Comparison of ENCODE assay signal across 17 cellular contexts in genomic region chr11:114912826-114913225, GRCh38.
DNase-seq lines count a peak whose midpoint lies in the region; ATAC-seq, FAIRE-seq and TF ChIP-seq lines count a peak whose summit lies in the region.
"Had no signal": no experiment of that assay in that cellular context is flagged by ENCODE, and none has a peak within 500 bp of the region (broad histone marks: within the 10 kb centered on the region; RNA-seq: fewer than 3 reads in every experiment).

No MANE protein-coding gene starts in this region.

- FAIRE-seq in GM12878 (lab: Jason Lieb, UNC) = no peak
- FAIRE-seq: K562 had no signal

- SMC1A ChIA-PET in GM12878 (lab: Charles Lee; ENCODE audit: uncharacterized antibody, unreplicated experiment) = no interaction called here

- ATAC-seq in GM18867 (IDR thresholded peaks at IDR 0.05; ENCODE audit: unreplicated experiment) (peak; percentile 60), HG02678 (IDR thresholded peaks at IDR 0.05; ENCODE audit: unreplicated experiment) (peak; percentile 47), HG03175 (IDR thresholded peaks at IDR 0.05; ENCODE audit: unreplicated experiment) (peak; percentile 53), GM12878 (no peak; the same call in 2 of the 3 replicates), HG03460 (IDR thresholded peaks at IDR 0.05; ENCODE audit: unreplicated experiment) (no peak)
- ATAC-seq in stimulated activated naive CD8-positive, alpha-beta T cell treated with anti-CD3 and anti-CD28 coated beads, Interleukin-15, amount 100 ng/mL, for 72 hours = no peak
- ATAC-seq: K562 had no signal

- no peaks in the 10 kb centered on the region for H3K4me1 Mint-ChIP-seq in stimulated activated naive CD8-positive, alpha-beta T cell treated with anti-CD3 and anti-CD28 coated beads, Interleukin-15, amount 100 ng/mL, for 72 hours

- no peak for DNase-seq in GM12878 (ENCODE audit: low read depth, low spot score)
- DNase-seq in stimulated activated naive CD8-positive, alpha-beta T cell treated with anti-CD3 and anti-CD28 coated beads, Interleukin-15, amount 100 ng/mL, for 72 hours = no peak
- no peak for DNase-seq in NCI-H1694 treated with DMSO at 0.1 percent for 48 hours (lab: John Stamatoyannopoulos, UW)
- DNase-seq: C1 segment of cervical spinal cord; DMS79; NCI-H1105; NCI-H1694; NCI-H510A; NCI-H748 treated with DMSO at 0.1 percent for 48 hours; NK-92 treated with Interleukin-12 subunit alpha and Interleukin-12 subunit beta, amount 100 ng/mL, for 24 hours; Right ventricle myocardium superior; SW 1271 had no signal

- H3K27ac ChIP-seq in GM12878 (ENCODE audit: control insufficient read depth, insufficient read depth) = no peak overlapping the region

- H3K36me3 ChIP-seq in GM12878 (ENCODE audit: control insufficient read depth in 2 of 2, insufficient read depth in 2 of 2, low read length in 1 of 2) = no peaks in the 10 kb centered on the region

- POLR2A ChIA-PET in GM12878 (lab: Charles Lee) = no interaction called here

- H3K79me2 ChIP-seq in GM12878 (ENCODE audit: control insufficient read depth, insufficient read depth, low read length) = no peaks in the 10 kb centered on the region

- no peaks in the 10 kb centered on the region for H3K27me3 ChIP-seq in GM12878 (replicated peaks in 1 of 2; ENCODE audit: control insufficient read depth in 2 of 2, insufficient read depth in 2 of 2, low read length in 1 of 2)

- RAD21 ChIA-PET in GM12878 (lab: Charles Lee; ENCODE audit: unreplicated experiment) = no interaction called here

- H3K4me2 ChIP-seq in GM12878 (ENCODE audit: control insufficient read depth, insufficient read depth) = no peak overlapping the region

- CTCF ChIA-PET in GM12878 (lab: Yijun Ruan, JAX) = no interaction called here

- H2AFZ ChIP-seq in GM12878 (ENCODE audit: control insufficient read depth, low read depth, low read length) = no peak overlapping the region

- no peak for TF ChIP-seq EP300 in GM12878 (IDR thresholded peaks at IDR 0.05; ENCODE audit: borderline replicate concordance in 1 of 2, control insufficient read depth in 1 of 2, low read depth in 2 of 2, low read length in 2 of 2)

- no peaks in the 10 kb centered on the region for H3K27me3 Mint-ChIP-seq in stimulated activated naive CD8-positive, alpha-beta T cell treated with anti-CD3 and anti-CD28 coated beads, Interleukin-15, amount 100 ng/mL, for 72 hours

- BruUV-seq in GM12878 (replicated peaks; lab: Mats Ljungman, UMichigan) = no TSS peak

- TF ChIP-seq RAD21 in GM12878 (IDR thresholded peaks at IDR 0.05; ENCODE audit: insufficient read depth, low read depth, low read length) = no peak

- peaks cover 0 to 18% of the 10 kb centered on the region in 2 donors for H3K9me3 Mint-ChIP-seq in stimulated activated naive CD8-positive, alpha-beta T cell treated with anti-CD3 and anti-CD28 coated beads, Interleukin-15, amount 100 ng/mL, for 72 hours

- H3K27ac Mint-ChIP-seq in stimulated activated naive CD8-positive, alpha-beta T cell treated with anti-CD3 and anti-CD28 coated beads, Interleukin-15, amount 100 ng/mL, for 72 hours = no peak overlapping the region

- no peak overlapping the region for H3K4me3 Mint-ChIP-seq in stimulated activated naive CD8-positive, alpha-beta T cell treated with anti-CD3 and anti-CD28 coated beads, Interleukin-15, amount 100 ng/mL, for 72 hours

- WGBS in GM12878 (ENCODE audit: insufficient coverage, insufficient replicate concordance, low lambda C conversion rate, missing lambda C conversion rate) = 1% methylated on average over 4 of the region's 4 CpGs

- H3K4me1 ChIP-seq in GM12878 (ENCODE audit: control insufficient read depth, insufficient read depth, low read length) = no peaks in the 10 kb centered on the region

- H3K9ac ChIP-seq in GM12878 (ENCODE audit: control insufficient read depth, insufficient read depth, low read length) = no peak overlapping the region

- no peak overlapping the region for H3K4me3 ChIP-seq in GM12878
- H3K4me3 ChIP-seq: K562 had no signal

- H3K9me3 ChIP-seq in GM12878 (replicated peaks; ENCODE audit: control insufficient read depth, insufficient read depth, low read length) = no peaks in the 10 kb centered on the region

- no peaks in the 10 kb centered on the region for H4K20me1 ChIP-seq in GM12878 (ENCODE audit: control insufficient read depth, insufficient read depth)

- intact Hi-C loops in GM12878 (cut with micrococcal nuclease; ENCODE audit: unreplicated experiment) = no loop called here

- TF ChIP-seq CTCF in GM12878 (IDR thresholded peaks at IDR 0.05 in 2 of 3, conservative IDR thresholded peaks at IDR 0.05 in 1 of 3; ENCODE audit: control insufficient read depth in 2 of 3, extremely low read depth in 1 of 3, insufficient read depth in 1 of 3, low read depth in 3 of 3, low read length in 3 of 3) = no peak

- in situ Hi-C loops in GM12878 (cut with MboI) = no loop called here

- TF ChIP-seq POLR2A in GM12878 (IDR thresholded peaks at IDR 0.05; ENCODE audit: low read depth, low read length) = no peak

TF ChIP-seq in GM12878, 131 proteins besides CTCF, POLR2A, EP300 and RAD21:
- no peak for TF ChIP-seq E2F4 (IDR thresholded peaks at IDR 0.05; ENCODE audit: low read depth, low read length)
- no peak for TF ChIP-seq HDGF (IDR thresholded peaks at IDR 0.05)
- peak; percentile 78 for TF ChIP-seq JUNB (IDR thresholded peaks at IDR 0.05)
- peak; percentile 41; the same call in 1 of the 2 replicates for TF ChIP-seq ATF2 (IDR thresholded peaks at IDR 0.05; ENCODE audit: low read length)
- TF ChIP-seq CBFB (IDR thresholded peaks at IDR 0.05; ENCODE audit: low read depth) = no peak

Comparison
In these comparisons a context has a peak if more than half of its experiments do, and no peak if none do; other contexts are left out.
1. ATAC-seq: peak in GM18867 (single experiment), HG02678 (single experiment) and HG03175 (single experiment); none in GM12878 (single experiment), stimulated activated naive CD8-positive, alpha-beta T cell treated with anti-CD3 and anti-CD28 coated beads, Interleukin-15, amount 100 ng/mL, for 72 hours (single experiment) and HG03460 (single experiment).